23 cellular contexts compared by ENCODE assay signal in the genomic region with DNA sequence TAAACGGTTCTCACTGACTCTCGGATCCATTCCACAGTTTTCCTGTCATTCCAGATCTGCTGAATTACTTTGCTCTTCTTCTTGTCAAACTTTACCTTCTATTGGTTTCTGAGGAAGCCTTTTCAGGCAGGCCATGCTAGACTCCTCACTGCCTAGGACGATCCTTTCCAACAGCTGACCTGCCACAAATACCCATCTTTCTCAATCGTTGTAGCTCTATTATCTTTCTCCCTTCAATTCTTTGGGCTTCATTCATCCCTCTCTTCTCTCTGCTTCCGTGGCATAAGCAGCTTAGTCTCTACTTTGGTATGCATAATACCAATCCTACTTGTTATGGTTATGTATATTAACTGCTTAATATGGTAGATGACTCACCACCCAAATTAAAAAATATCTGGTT.
DNase-seq lines count a peak whose midpoint lies in the region; ATAC-seq and TF ChIP-seq lines count a peak whose summit lies in the region.
"Had no signal": no experiment of that assay in that cellular context is flagged by ENCODE, and none has a peak within 500 bp of the region (broad histone marks: within the 10 kb centered on the region; RNA-seq: fewer than 3 reads in every experiment).

No MANE protein-coding gene starts in this region.

- H2AK9ac ChIP-seq in IMR-90 (replicated peaks; ENCODE audit: low read depth, low read length, poor library complexity) = no peak overlapping the region

- no peak overlapping the region for H3K27ac ChIP-seq in IMR-90 (ENCODE audit: insufficient read depth, low read length)
- no peak overlapping the region for H3K27ac ChIP-seq in fibroblast of lung (ENCODE audit: insufficient read depth, low read length)
- H3K27ac ChIP-seq: SJSA1 had no signal

- WGBS in IMR-90 (ENCODE audit: extremely low coverage in 2 of 2, insufficient read length in 1 of 2), 2 experiments = 85% methylated on average over 2 of the region's 5 CpGs; no CpG with 5 or more reads in 1 of the 2 experiments

- H4K8ac ChIP-seq in IMR-90 (ENCODE audit: low read depth in 2 of 2, low read length in 2 of 2) = no peak overlapping the region

- no peaks in the 10 kb centered on the region for H3K79me1 ChIP-seq in IMR-90 (ENCODE audit: low read depth in 1 of 2, low read length in 2 of 2)

- no peak overlapping the region for H2BK15ac ChIP-seq in IMR-90 (ENCODE audit: low read depth, low read length)

- no peak overlapping the region for H3K4me3 ChIP-seq in HAP-1
- H3K4me3 ChIP-seq in IMR-90 (ENCODE audit: insufficient read depth, low read depth, low read length) = no peak overlapping the region
- H3K4me3 ChIP-seq in fibroblast of lung (replicated peaks in 1 of 4; ENCODE audit: control extremely low read depth in 1 of 4, insufficient read depth in 1 of 4, low read depth in 3 of 4, low read length in 4 of 4) = no peak overlapping the region
- H3K4me3 ChIP-seq: SJSA1 had no signal

- H4K20me1 ChIP-seq in IMR-90 (ENCODE audit: insufficient read depth, low read length) = no peaks in the 10 kb centered on the region
- H4K20me1 ChIP-seq in fibroblast of lung (ENCODE audit: control insufficient read depth, extremely low read depth, insufficient read depth, low read length) = no peaks in the 10 kb centered on the region

- no peaks in the 10 kb centered on the region for H3K4me1 Mint-ChIP-seq in stimulated activated naive B cell treated with anti-CD40 and anti-IgM and Interleukin-4, amounts not matched to agents 10 μg/mL and 1 μg/mL and 100 μg/mL, for 72 hours
- H3K4me1 Mint-ChIP-seq: CD4-positive, alpha-beta memory T cell had no signal

- no peak overlapping the region for H2BK20ac ChIP-seq in IMR-90 (ENCODE audit: low read depth, low read length)

- no peaks in the 10 kb centered on the region for H3K27me3 Mint-ChIP-seq in stimulated activated naive B cell treated with anti-CD40 and anti-IgM and Interleukin-4, amounts not matched to agents 10 μg/mL and 1 μg/mL and 100 μg/mL, for 72 hours
- H3K27me3 Mint-ChIP-seq: CD4-positive, alpha-beta memory T cell had no signal

- no peak overlapping the region for H2BK5ac ChIP-seq in IMR-90 (ENCODE audit: low read depth, low read length, poor library complexity, severe bottlenecking)

- H2BK120ac ChIP-seq in IMR-90 (ENCODE audit: low read depth, low read length) = no peak overlapping the region

- DNase-seq in HAP-1 (ENCODE audit: low spot score in 2 of 2) (peak; percentile 32 to 68), IMR-90 (peak; percentile 29), fibroblast of lung (ENCODE audit: low read depth in 2 of 2) (peak; percentile 6 to 14), inferior parietal cortex (ENCODE audit: extremely low spot score) (no peak), OCI-M1 (lab: John Stamatoyannopoulos, UW) (no peak), ecto neural progenitor cell (ENCODE audit: low spot score) (no peak)
- no peak for DNase-seq in stimulated activated naive B cell treated with anti-CD40 and anti-IgM and Interleukin-4, amounts not matched to agents 10 μg/mL and 1 μg/mL and 100 μg/mL, for 72 hours
- DNase-seq: C1 segment of cervical spinal cord; Caco-2; CD4-positive, alpha-beta memory T cell; EL; GF-D8; NCI-H1092; NCI-H1417 treated with DMSO at 0.1 percent for 48 hours; NCI-H1694 treated with DMSO at 0.1 percent for 48 hours; NCI-H2081 treated with DMSO at 0.1 percent for 48 hours; NCI-H2171; NCI-H345; NCI-H524; NCI-H774; Right ventricle myocardium superior; T-helper 1 cell had no signal

- H3K36me3 Mint-ChIP-seq in stimulated activated naive B cell treated with anti-CD40 and anti-IgM and Interleukin-4, amounts not matched to agents 10 μg/mL and 1 μg/mL and 100 μg/mL, for 72 hours = no peaks in the 10 kb centered on the region
- H3K36me3 Mint-ChIP-seq: CD4-positive, alpha-beta memory T cell had no signal

- no peak overlapping the region for H3K18ac ChIP-seq in IMR-90 (ENCODE audit: low read depth, low read length)

- H4K91ac ChIP-seq in IMR-90 (ENCODE audit: insufficient read depth, low read depth, low read length) = no peak overlapping the region

- no TSS peak for BruUV-seq in IMR-90 (replicated peaks; lab: Mats Ljungman, UMichigan)

- H3K14ac ChIP-seq in IMR-90 (replicated peaks; ENCODE audit: low read depth, low read length) = peak overlapping the region; percentile 79; the same call in 1 of the 2 replicates

- H3K9ac ChIP-seq in IMR-90 (ENCODE audit: low read depth, low read length) = no peak overlapping the region
- H3K9ac ChIP-seq in fibroblast of lung (ENCODE audit: insufficient read depth, low read length) = no peak overlapping the region

- CTCF ChIA-PET in IMR-90 (lab: Yijun Ruan, JAX) = interaction anchor here (0.8 kb wide), 1 partner anchor 8 kb away, joined by 3 read pairs; no protein-coding TSS in a partner anchor

- no peaks in the 10 kb centered on the region for H3K9me3 ChIP-seq in HAP-1
- H3K9me3 ChIP-seq in IMR-90 (ENCODE audit: control insufficient read depth, insufficient read depth, low read length) = no peaks in the 10 kb centered on the region
- H3K9me3 ChIP-seq in fibroblast of lung (ENCODE audit: control insufficient read depth, insufficient read depth, low read depth, low read length) = no peaks in the 10 kb centered on the region
- H3K9me3 ChIP-seq: Caco-2, SJSA1 had no signal

- H3K36me3 ChIP-seq in HAP-1 (replicated peaks) = no peaks in the 10 kb centered on the region
- H3K36me3 ChIP-seq in IMR-90 (ENCODE audit: control insufficient read depth, insufficient read depth, low read length) = no peaks in the 10 kb centered on the region
- H3K36me3 ChIP-seq in fibroblast of lung (ENCODE audit: control insufficient read depth, insufficient read depth, low read length) = no peaks in the 10 kb centered on the region
- H3K36me3 ChIP-seq: SJSA1 had no signal

- H3K4me2 ChIP-seq in IMR-90 (ENCODE audit: low read depth, low read length) (no peak overlapping the region), fibroblast of lung (ENCODE audit: extremely low read depth, insufficient read depth, low read length) (no peak overlapping the region)

- no peaks in the 10 kb centered on the region for H3K79me2 ChIP-seq in fibroblast of lung (ENCODE audit: control insufficient read depth, insufficient read depth, low read length)

- H3K4me1 ChIP-seq in HAP-1 = peaks cover 31% of the 10 kb centered on the region
- H3K4me1 ChIP-seq in IMR-90 (ENCODE audit: control insufficient read depth, insufficient read depth, low read length) = no peaks in the 10 kb centered on the region
- H3K4me1 ChIP-seq in fibroblast of lung (ENCODE audit: control insufficient read depth, extremely low read depth, insufficient read depth, low read length) = no peaks in the 10 kb centered on the region
- H3K4me1 ChIP-seq: Caco-2, SJSA1 had no signal

- H3K4ac ChIP-seq in IMR-90 (ENCODE audit: low read depth, low read length) = peak overlapping the region; percentile 9; the same call in 1 of the 2 replicates

- TF ChIP-seq RAD21 in IMR-90 (IDR thresholded peaks at IDR 0.05; ENCODE audit: low read length) = no peak

- H2AFZ ChIP-seq in IMR-90 (replicated peaks; ENCODE audit: low read length, poor library complexity) (no peak overlapping the region), fibroblast of lung (ENCODE audit: low read length) (no peak overlapping the region)

- POLR2A ChIA-PET in IMR-90 (lab: Charles Lee; ENCODE audit: unreplicated experiment) = no interaction called here

- H3K9me3 Mint-ChIP-seq in stimulated activated naive B cell treated with anti-CD40 and anti-IgM and Interleukin-4, amounts not matched to agents 10 μg/mL and 1 μg/mL and 100 μg/mL, for 72 hours = peaks cover 2 to 7% of the 10 kb centered on the region in 2 donors

- TF ChIP-seq POLR2A in IMR-90 (IDR thresholded peaks at IDR 0.05; ENCODE audit: low read depth, low read length) = no peak

- no peak overlapping the region for H3K27ac Mint-ChIP-seq in stimulated activated naive B cell treated with anti-CD40 and anti-IgM and Interleukin-4, amounts not matched to agents 10 μg/mL and 1 μg/mL and 100 μg/mL, for 72 hours
- H3K27ac Mint-ChIP-seq: CD4-positive, alpha-beta memory T cell had no signal

- no peak for TF ChIP-seq CTCF in IMR-90 (conservative IDR thresholded peaks at IDR 0.05; ENCODE audit: low read depth, low read length)
- TF ChIP-seq CTCF in fibroblast of lung (conservative IDR thresholded peaks at IDR 0.05 in 1 of 2, IDR thresholded peaks at IDR 0.05 in 1 of 2; ENCODE audit: low read depth in 1 of 2, low read length in 2 of 2) = no peak

- intact Hi-C loops in IMR-90 (cut with micrococcal nuclease) = no loop called here

- H2AK5ac ChIP-seq in IMR-90 (ENCODE audit: low read depth, low read length) = no peak overlapping the region; the same call in 1 of the 2 replicates

- H3K4me3 Mint-ChIP-seq in stimulated activated naive B cell treated with anti-CD40 and anti-IgM and Interleukin-4, amounts not matched to agents 10 μg/mL and 1 μg/mL and 100 μg/mL, for 72 hours = no peak overlapping the region
- H3K4me3 Mint-ChIP-seq: CD4-positive, alpha-beta memory T cell had no signal

- ATAC-seq in IMR-90 (ENCODE audit: low read depth) = peak; percentile 63
- no peak for ATAC-seq in stimulated activated naive B cell treated with anti-CD40 and anti-IgM and Interleukin-4, amounts not matched to agents 10 μg/mL and 1 μg/mL and 100 μg/mL, for 72 hours (replicated peaks)

- no peak overlapping the region for H3K56ac ChIP-seq in IMR-90 (ENCODE audit: extremely low read depth, insufficient read depth, low read length)

- no peak overlapping the region for H3K23ac ChIP-seq in IMR-90 (ENCODE audit: low read depth, low read length)

- no peak overlapping the region for H4K5ac ChIP-seq in IMR-90 (ENCODE audit: low read depth, low read length)

- H3K27me3 ChIP-seq in HAP-1 (ENCODE audit: low read depth) (no peaks in the 10 kb centered on the region), IMR-90 (ENCODE audit: control insufficient read depth, insufficient read depth, low read length) (no peaks in the 10 kb centered on the region), fibroblast of lung (ENCODE audit: control insufficient read depth, insufficient read depth, low read length) (no peaks in the 10 kb centered on the region)
- H3K27me3 ChIP-seq: SJSA1 had no signal

- in situ Hi-C loops in HAP-1 (cut with MboI; ENCODE audit: low sequenced_read_pairs) (no loop called here), IMR-90 (cut with MboI; ENCODE audit: low sequenced_read_pairs) (no loop called here)

- dilution Hi-C loops in IMR-90 (cut with HindIII; ENCODE audit: low sequenced_read_pairs, unreplicated experiment) = no loop called here

- H3K9me1 ChIP-seq in IMR-90 (ENCODE audit: insufficient read depth, low read length) = no peaks in the 10 kb centered on the region

TF ChIP-seq in IMR-90, 13 proteins besides CTCF, POLR2A, EP300 and RAD21 (continues in another document):
- TF ChIP-seq CEBPB (IDR thresholded peaks at IDR 0.05; ENCODE audit: low read depth, low read length) (no peak), BHLHE40 (IDR thresholded peaks at IDR 0.05; ENCODE audit: low read depth, low read length) (no peak)

Comparison
In these comparisons a context has a peak if more than half of its experiments do, and no peak if none do; other contexts are left out.
1. DNase-seq: peak in HAP-1 (2 of 2), IMR-90 (single experiment) and fibroblast of lung (2 of 2); none in inferior parietal cortex (single experiment), OCI-M1 (single experiment), ecto neural progenitor cell (single experiment) and stimulated activated naive B cell treated with anti-CD40 and anti-IgM and Interleukin-4, amounts not matched to agents 10 μg/mL and 1 μg/mL and 100 μg/mL, for 72 hours (single experiment).